ENCODE assay signal across 1 cellular context in the genomic region with DNA sequence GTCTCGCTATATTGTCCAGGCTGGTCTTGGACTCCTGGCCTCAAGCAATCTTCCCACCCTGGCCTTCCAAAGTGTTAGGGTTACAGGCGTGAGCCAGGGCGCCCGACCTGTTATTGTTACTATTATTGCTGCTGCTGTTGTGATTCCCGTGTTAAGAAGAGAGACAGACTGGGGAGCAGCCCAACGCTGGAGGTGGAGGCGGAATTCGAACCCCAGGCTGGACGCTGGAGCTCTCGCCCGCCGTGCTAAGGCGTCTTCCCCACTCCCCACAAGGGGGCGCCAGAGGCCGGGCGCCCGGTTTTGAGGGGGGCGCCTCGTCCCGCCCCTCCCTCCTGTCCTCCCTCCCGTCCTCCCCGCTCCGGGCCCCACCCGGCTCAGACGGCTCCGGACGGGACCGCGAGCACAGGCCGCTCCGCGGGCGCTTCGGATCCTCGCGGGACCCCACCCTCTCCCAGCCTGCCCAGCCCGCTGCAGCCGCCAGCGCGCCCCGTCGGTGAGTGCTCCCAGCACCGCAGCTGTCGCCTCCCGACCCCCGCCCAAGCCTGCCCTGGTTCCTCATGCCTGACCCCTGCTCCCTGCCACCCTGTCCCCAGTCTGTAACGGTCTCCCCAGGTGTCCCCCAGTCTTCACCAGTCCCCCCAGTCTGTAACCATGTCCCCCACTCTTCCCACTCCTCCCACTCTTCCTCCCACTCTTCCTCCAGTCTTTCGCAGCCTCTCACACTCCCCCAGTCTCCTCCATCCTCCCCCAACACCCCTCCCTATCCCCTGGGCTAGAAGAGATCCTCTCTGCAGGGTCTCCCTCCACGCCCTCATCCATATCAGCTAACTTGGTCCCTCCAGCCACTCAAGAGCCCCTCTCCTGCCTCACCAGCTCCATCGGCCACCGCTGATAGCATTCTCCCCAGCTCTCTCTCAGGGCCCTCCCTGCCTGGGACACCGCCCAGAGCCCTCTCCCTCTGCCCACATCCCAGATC.
TF ChIP-seq lines count a peak whose summit lies in the region.

A gene with protein sequence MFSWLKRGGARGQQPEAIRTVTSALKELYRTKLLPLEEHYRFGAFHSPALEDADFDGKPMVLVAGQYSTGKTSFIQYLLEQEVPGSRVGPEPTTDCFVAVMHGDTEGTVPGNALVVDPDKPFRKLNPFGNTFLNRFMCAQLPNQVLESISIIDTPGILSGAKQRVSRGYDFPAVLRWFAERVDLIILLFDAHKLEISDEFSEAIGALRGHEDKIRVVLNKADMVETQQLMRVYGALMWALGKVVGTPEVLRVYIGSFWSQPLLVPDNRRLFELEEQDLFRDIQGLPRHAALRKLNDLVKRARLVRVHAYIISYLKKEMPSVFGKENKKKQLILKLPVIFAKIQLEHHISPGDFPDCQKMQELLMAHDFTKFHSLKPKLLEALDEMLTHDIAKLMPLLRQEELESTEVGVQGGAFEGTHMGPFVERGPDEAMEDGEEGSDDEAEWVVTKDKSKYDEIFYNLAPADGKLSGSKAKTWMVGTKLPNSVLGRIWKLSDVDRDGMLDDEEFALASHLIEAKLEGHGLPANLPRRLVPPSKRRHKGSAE (plus strand): TSS at position 377 of the 976 bp plus-strand sequence. CDS start 3,191 bp downstream, outside the sequence.

TF ChIP-seq in HCT116, 20 proteins besides CTCF, POLR2A, EP300 and RAD21 (continued from another document):
- TF ChIP-seq, protein P1, sequence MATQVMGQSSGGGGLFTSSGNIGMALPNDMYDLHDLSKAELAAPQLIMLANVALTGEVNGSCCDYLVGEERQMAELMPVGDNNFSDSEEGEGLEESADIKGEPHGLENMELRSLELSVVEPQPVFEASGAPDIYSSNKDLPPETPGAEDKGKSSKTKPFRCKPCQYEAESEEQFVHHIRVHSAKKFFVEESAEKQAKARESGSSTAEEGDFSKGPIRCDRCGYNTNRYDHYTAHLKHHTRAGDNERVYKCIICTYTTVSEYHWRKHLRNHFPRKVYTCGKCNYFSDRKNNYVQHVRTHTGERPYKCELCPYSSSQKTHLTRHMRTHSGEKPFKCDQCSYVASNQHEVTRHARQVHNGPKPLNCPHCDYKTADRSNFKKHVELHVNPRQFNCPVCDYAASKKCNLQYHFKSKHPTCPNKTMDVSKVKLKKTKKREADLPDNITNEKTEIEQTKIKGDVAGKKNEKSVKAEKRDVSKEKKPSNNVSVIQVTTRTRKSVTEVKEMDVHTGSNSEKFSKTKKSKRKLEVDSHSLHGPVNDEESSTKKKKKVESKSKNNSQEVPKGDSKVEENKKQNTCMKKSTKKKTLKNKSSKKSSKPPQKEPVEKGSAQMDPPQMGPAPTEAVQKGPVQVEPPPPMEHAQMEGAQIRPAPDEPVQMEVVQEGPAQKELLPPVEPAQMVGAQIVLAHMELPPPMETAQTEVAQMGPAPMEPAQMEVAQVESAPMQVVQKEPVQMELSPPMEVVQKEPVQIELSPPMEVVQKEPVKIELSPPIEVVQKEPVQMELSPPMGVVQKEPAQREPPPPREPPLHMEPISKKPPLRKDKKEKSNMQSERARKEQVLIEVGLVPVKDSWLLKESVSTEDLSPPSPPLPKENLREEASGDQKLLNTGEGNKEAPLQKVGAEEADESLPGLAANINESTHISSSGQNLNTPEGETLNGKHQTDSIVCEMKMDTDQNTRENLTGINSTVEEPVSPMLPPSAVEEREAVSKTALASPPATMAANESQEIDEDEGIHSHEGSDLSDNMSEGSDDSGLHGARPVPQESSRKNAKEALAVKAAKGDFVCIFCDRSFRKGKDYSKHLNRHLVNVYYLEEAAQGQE (IDR thresholded peaks at IDR 0.05; ENCODE audit: low read depth) = no peak
- TF ChIP-seq ELF1 (IDR thresholded peaks at IDR 0.05; ENCODE audit: borderline replicate concordance, low read depth) = no peak
- no peak for TF ChIP-seq CEBPB (IDR thresholded peaks at IDR 0.05; ENCODE audit: low read depth)
- TF ChIP-seq, protein P2, sequence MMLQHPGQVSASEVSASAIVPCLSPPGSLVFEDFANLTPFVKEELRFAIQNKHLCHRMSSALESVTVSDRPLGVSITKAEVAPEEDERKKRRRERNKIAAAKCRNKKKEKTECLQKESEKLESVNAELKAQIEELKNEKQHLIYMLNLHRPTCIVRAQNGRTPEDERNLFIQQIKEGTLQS (IDR thresholded peaks at IDR 0.05) = no peak
